In the genomic region with DNA sequence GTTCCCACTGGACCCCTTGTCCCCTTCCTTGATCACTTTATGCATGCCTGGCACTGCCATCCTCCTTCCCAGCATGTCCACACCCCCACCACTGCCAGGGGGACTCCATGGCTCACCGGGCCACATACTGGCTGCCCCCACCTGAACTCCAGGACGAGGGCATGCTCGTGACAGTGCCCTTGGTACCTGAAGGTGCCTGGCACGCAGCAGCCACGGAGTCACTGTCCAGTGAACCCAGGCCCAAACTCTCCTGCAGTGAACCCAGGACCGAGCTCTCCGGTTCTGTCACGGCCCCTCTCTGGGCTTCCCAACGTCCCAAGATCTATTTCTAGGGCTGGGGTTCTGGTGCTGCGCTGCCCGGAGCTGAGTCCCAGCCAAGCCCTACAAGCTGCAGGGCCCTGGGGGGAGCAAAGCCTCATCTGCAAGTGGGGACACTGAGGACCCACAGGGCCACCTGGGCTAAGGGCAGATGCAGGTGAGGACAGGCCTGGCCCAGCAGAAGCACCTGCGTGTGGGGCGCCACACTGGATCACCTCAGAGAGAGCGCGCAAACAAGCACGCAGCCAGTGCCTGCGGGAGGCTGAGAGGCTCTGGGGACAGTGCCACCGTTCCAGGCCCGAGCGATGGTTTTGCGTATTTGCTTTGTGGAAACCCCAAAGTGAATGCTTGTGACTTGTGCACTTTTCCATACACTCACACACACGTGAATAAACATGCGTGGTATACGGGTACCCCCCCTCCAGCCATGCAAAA, we compare ENCODE assay signal across 7 cellular contexts.
DNase-seq lines count a peak whose midpoint lies in the region; ATAC-seq, FAIRE-seq and TF ChIP-seq lines count a peak whose summit lies in the region.
"Not testable (repeated sequence)": the region's sequence is repeated elsewhere in the genome, so short reads cannot be mapped to it uniquely, and the experiment has no call there.

No MANE protein-coding gene starts in this region.

- not testable (repeated sequence) for H3K9me2 ChIP-seq in Karpas-422 (replicated peaks; ENCODE audit: insufficient read depth, low read length)

- ATAC-seq in DND-41 (ENCODE audit: insufficient read depth, low read depth) (peak; percentile 11; the same call in 2 of the 3 replicates), RWPE2 (ENCODE audit: low read depth) (peak; percentile 6; the same call in 2 of the 3 replicates), heart left ventricle (peak in 3 of 4 donors; percentile 0 to 4 (median 2)), HepG2 (peak; percentile 20), pancreas (peak in 2 of 4 donors; percentile 2 to 10)

- H3K4me1 ChIP-seq in DND-41 (ENCODE audit: insufficient read depth, low read length); Karpas-422 (ENCODE audit: low read length); RWPE2 (ENCODE audit: insufficient read depth, poor library complexity, severe bottlenecking); heart left ventricle; HepG2 (ENCODE audit: insufficient read depth, low read length); pancreas: not testable (repeated sequence)

- H3K4me2 ChIP-seq in DND-41 (ENCODE audit: insufficient read depth, low read length); Karpas-422 (ENCODE audit: low read depth, low read length, poor library complexity, severe bottlenecking); HepG2 (ENCODE audit: low read depth, low read length): not testable (repeated sequence)

- not testable (repeated sequence) for H4K20me1 ChIP-seq in DND-41 (ENCODE audit: insufficient read depth, low read length); Karpas-422 (ENCODE audit: insufficient read depth, low read depth, low read length); HepG2 (ENCODE audit: insufficient read depth, low read length)

- not testable (repeated sequence) for H3K4me3 ChIP-seq in DND-41 (ENCODE audit: low read depth in 1 of 2, low read length in 2 of 2); Karpas-422 (ENCODE audit: low read length); RWPE2 (ENCODE audit: severe bottlenecking); heart left ventricle; HepG2 (replicated peaks in 1 of 3; ENCODE audit: insufficient read depth in 1 of 3, low read depth in 2 of 3, low read length in 3 of 3); pancreas

- H3K9ac ChIP-seq in DND-41 (ENCODE audit: low read depth, low read length); Karpas-422 (ENCODE audit: low read length); HepG2 (ENCODE audit: insufficient read depth, low read depth, low read length): not testable (repeated sequence)

- not testable (repeated sequence) for FAIRE-seq in HepG2 (lab: Jason Lieb, UNC); pancreas (lab: Jason Lieb, UNC)

- not testable (repeated sequence) for TF ChIP-seq RAD21 in HepG2 (CRISPR knock-in tag; IDR thresholded peaks at IDR 0.05)

- 80 to 97% (median 87%) methylated on average over 2 to 18 of the region's 24 CpGs for WGBS in heart left ventricle, 4 donors
- WGBS in HepG2 (ENCODE audit: low lambda C conversion rate) = no CpG with 5 or more reads among the region's 24 CpGs
- WGBS in pancreas, 2 donors = 65 to 78% methylated on average over 13 to 19 of the region's 24 CpGs

- POLR2A ChIA-PET in HepG2 (lab: Yijun Ruan, JAX) = not testable (repeated sequence)

- TF ChIP-seq EP300 in HepG2 (IDR thresholded peaks at IDR 0.05; ENCODE audit: low read depth in 2 of 2, low read length in 2 of 2); HepG2 (CRISPR knock-in tag; IDR thresholded peaks at IDR 0.05; ENCODE audit: borderline replicate concordance): not testable (repeated sequence)

- BruUV-seq in HepG2 (replicated peaks; lab: Mats Ljungman, UMichigan) = not testable (repeated sequence)

- H3K36me3 ChIP-seq in DND-41 (ENCODE audit: insufficient read depth, low read length); Karpas-422 (ENCODE audit: insufficient read depth, low read length); RWPE2 (ENCODE audit: low read depth); heart left ventricle; HepG2 (replicated peaks in 1 of 2; ENCODE audit: control insufficient read depth in 1 of 2, insufficient read depth in 2 of 2, low read length in 2 of 2); pancreas: not testable (repeated sequence)

- intact Hi-C loops in heart left ventricle (cut with DNase I); HepG2 (cut with micrococcal nuclease; ENCODE audit: unreplicated experiment); pancreas (cut with DNase I): not testable (repeated sequence)

- not testable (repeated sequence) for H3K27me3 ChIP-seq in DND-41 (ENCODE audit: insufficient read depth, low read length, poor library complexity); Karpas-422 (ENCODE audit: low read length); RWPE2 (ENCODE audit: insufficient read depth, poor library complexity, severe bottlenecking); heart left ventricle; HepG2 (ENCODE audit: control insufficient read depth in 1 of 2, insufficient read depth in 2 of 2, low read length in 2 of 2); pancreas

- H3K79me2 ChIP-seq in DND-41 (ENCODE audit: insufficient read depth, low read length); Karpas-422 (ENCODE audit: low read length); HepG2 (ENCODE audit: insufficient read depth, low read length): not testable (repeated sequence)

- not testable (repeated sequence) for H3K9me3 ChIP-seq in DND-41 (ENCODE audit: insufficient read depth, low read length, severe bottlenecking); Karpas-422 (ENCODE audit: low read length); RWPE2 (ENCODE audit: severe bottlenecking); heart left ventricle; HepG2 (ENCODE audit: low read length); pancreas

- in situ Hi-C loops in HepG2 (cut with HindIII; ENCODE audit: extremely low pct_ligation_motif_present, low pct_unique_long_range_greater_than_20kb) = not testable (repeated sequence)

- not testable (repeated sequence) for TF ChIP-seq POLR2A in heart left ventricle (IDR thresholded peaks at IDR 0.05); HepG2 (IDR thresholded peaks at IDR 0.05; ENCODE audit: insufficient read depth in 1 of 2, low read depth in 2 of 2, low read length in 2 of 2)

- H3K27ac ChIP-seq in DND-41 (ENCODE audit: low read length); Karpas-422 (ENCODE audit: low read length); RWPE2 (ENCODE audit: poor library complexity, severe bottlenecking); heart left ventricle; HepG2 (ENCODE audit: extremely low read length, insufficient read depth, low read length); pancreas: not testable (repeated sequence)

- TF ChIP-seq CTCF in DND-41 (IDR thresholded peaks at IDR 0.05; ENCODE audit: borderline replicate concordance, extremely low read depth, low read length, poor library complexity, severe bottlenecking); RWPE2 (IDR thresholded peaks at IDR 0.05; ENCODE audit: poor library complexity, severe bottlenecking); heart left ventricle (IDR thresholded peaks at IDR 0.05); HepG2 (CRISPR knock-in tag; IDR thresholded peaks at IDR 0.05); pancreas (IDR thresholded peaks at IDR 0.05): not testable (repeated sequence)

- H2AFZ ChIP-seq in DND-41 (ENCODE audit: low read depth, low read length); Karpas-422 (ENCODE audit: low read length); HepG2 (ENCODE audit: low read length): not testable (repeated sequence)

- CTCF ChIA-PET in HepG2 (lab: Yijun Ruan, JAX; ENCODE audit: low intra/inter-chr PET ratio, low total read pairs) = not testable (repeated sequence)

- not testable (repeated sequence) for DNase-seq in DND-41; RWPE2 (ENCODE audit: low spot score); HepG2 (ENCODE audit: low spot score)
- DNase-seq in Karpas-422 (peak; percentile 41), heart left ventricle (peak in 2 of 5 donors; percentile 18 to 48), pancreas (peak in 5 of 6 donors; percentile 11 to 35 (median 13))
- DNase-seq in activated effector memory CD4-positive, alpha-beta T cell treated with anti-CD3 and anti-CD28 coated beads, Interleukin-2, amount 50 U/mL, for 16 hours = peak; percentile 61
